Comparison of ENCODE assay signal across 5 cellular contexts in the genomic region with DNA sequence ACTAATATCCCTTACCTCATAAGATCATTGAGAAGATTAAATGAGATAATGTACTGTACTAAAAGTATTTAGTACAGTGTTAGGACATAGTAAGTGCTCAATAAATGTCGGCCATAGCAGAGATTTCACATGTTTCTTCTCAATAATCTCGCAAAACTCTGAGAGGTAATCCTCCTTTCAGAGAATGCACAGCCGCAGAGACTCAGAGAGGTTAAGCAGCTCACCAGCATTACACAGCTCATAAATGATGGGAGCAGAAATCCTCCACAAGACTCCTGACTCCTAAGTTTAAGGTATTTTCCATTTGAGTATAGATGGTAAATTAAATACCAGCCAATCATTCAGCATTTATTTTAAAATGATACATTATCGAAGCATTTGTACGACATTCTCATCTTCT. TPM values are rescaled to one million over a fixed set of nuclear protein-coding genes. Genes with fewer than 3 reads are reported as not detected.
"Had no signal": no experiment of that assay in that cellular context is flagged by ENCODE, and none has a peak within 500 bp of the region (broad histone marks: within the 10 kb centered on the region; RNA-seq: fewer than 3 reads in every experiment).

No MANE protein-coding gene starts in this region.

- H3K4me3 ChIP-seq: HAP-1 had no signal

- H3K9me3 ChIP-seq: HAP-1 had no signal

- DNase-seq: GOT3, H7 had no signal

- FAIRE-seq: HTR-8/SVneo had no signal

- H3K4me1 ChIP-seq: HAP-1 had no signal

- H3K4me3 Mint-ChIP-seq: IgD-negative memory B cell had no signal

- H3K9me3 Mint-ChIP-seq: IgD-negative memory B cell had no signal

- H3K36me3 ChIP-seq: HAP-1 had no signal

- H3K27ac Mint-ChIP-seq: IgD-negative memory B cell had no signal

- H3K27me3 Mint-ChIP-seq: IgD-negative memory B cell had no signal

RNA-seq across cellular contexts. Expression of a gene that starts 45.6 kb away (rescaled TPM):
- total RNA-seq: H7 had no signal
